ENCODE assay signal across 20 cellular contexts in the genomic region with DNA sequence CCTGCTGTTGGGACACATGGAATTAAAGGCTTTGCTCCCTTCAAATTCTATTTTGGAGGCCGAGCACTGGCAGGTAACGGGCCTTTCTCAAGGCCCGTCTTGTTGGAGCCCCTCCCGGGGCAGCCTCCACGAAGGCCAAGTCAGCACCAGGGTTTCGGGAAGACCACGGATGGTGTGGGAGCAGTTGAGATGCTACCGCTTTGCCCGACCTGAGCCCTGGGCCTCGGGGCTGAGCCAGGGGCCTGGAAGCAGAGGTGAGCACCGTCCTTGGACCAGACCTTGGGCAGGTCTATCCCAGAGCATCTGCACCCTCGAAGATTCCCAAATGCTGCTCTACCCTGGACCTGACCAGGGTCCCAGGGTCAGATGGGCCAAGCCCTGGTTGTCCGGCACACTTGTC. TPM values are rescaled to one million over a fixed set of nuclear protein-coding genes. Genes with fewer than 3 reads are reported as not detected.
"Had no signal": no experiment of that assay in that cellular context is flagged by ENCODE, and none has a peak within 500 bp of the region (broad histone marks: within the 10 kb centered on the region; RNA-seq: fewer than 3 reads in every experiment).

No MANE protein-coding gene starts in this region.

- H3K27ac ChIP-seq: coronary artery, epithelial cell of prostate, esophagus squamous epithelium, gastrocnemius medialis, heart right ventricle, left lung, lower lobe of right lung had no signal

- H3K4me3 ChIP-seq: coronary artery, esophagus squamous epithelium, gastrocnemius medialis, heart right ventricle, left lung, lower lobe of right lung, mucosa of descending colon had no signal

- ATAC-seq: effector memory CD8-positive, alpha-beta T cell; gastrocnemius medialis; heart right ventricle; left cardiac atrium; left lung; mucosa of descending colon had no signal

- H3K9me3 ChIP-seq: esophagus squamous epithelium, gastrocnemius medialis, heart right ventricle, left lung, lower lobe of right lung, mucosa of descending colon had no signal

- DNase-seq: effector CD8-positive, alpha-beta T cell; effector memory CD8-positive, alpha-beta T cell; esophagus squamous epithelium; foreskin fibroblast; foreskin melanocyte; gastrocnemius medialis; glutamatergic neuron; head of caudate nucleus; heart right ventricle; hippocampal formation; left cardiac atrium; left lung; lower lobe of right lung; mesenchymal stem cell; mucosa of descending colon; naive B cell had no signal

- H3K36me3 ChIP-seq: esophagus squamous epithelium, gastrocnemius medialis, heart right ventricle, left lung, lower lobe of right lung had no signal

- H3K4me1 ChIP-seq: gastrocnemius medialis, heart right ventricle, left lung, lower lobe of right lung had no signal

RNA-seq across cellular contexts. Expression of a gene that starts 38.6 kb away (rescaled TPM):
- total RNA-seq: glomerular endothelial cell, lower lobe of right lung, mucosa of descending colon, myocyte had no signal
